In the genomic region with DNA sequence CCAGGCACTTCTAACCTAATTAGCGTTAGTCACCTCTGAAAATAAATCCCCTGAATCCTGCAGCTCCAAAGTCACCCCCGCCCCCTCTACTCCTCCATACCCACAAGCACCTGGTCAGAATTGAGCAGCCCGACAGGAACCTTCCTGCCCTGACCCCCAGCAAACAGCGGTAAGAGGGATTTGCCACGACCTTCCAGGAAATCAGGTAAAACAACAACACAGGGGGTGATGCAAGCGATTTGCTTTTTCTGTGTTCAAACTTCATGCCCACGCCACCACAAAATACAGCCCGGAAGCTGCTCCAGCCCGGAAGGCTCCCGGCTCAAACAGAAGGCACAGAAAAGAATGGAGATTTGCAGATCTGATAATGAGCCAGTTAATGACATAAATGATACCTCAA, we compare ENCODE assay signal across 12 cellular contexts.
DNase-seq lines count a peak whose midpoint lies in the region; ATAC-seq and TF ChIP-seq lines count a peak whose summit lies in the region.
"Had no signal": no experiment of that assay in that cellular context is flagged by ENCODE, and none has a peak within 500 bp of the region (broad histone marks: within the 10 kb centered on the region; RNA-seq: fewer than 3 reads in every experiment).

No MANE protein-coding gene starts in this region.

- DNase-seq in HFFc6 (no peak), NCI-H526 (lab: John Stamatoyannopoulos, UW) (peak; percentile 55 to 59), epithelial cell of proximal tubule (ENCODE audit: low read depth) (no peak), trophoblast cell (no peak), COR-L47 (lab: John Stamatoyannopoulos, UW) (no peak)
- DNase-seq in T-helper 2 cell treated with Interferon-gamma antibody and Interleukin-4, amounts not matched to agents 5 μg/mL and 100 μg/mL, for 36 hours (ENCODE audit: low spot score), result no peak
- DNase-seq: activated T-cell treated with anti-CD3 and anti-CD28 coated beads, Interleukin-2, amount 50 U/mL, for 24 hours; CD8-positive, alpha-beta memory T cell; naive thymus-derived CD8-positive, alpha-beta T cell had no signal

- peaks cover 5% of the 10 kb centered on the region for H3K27me3 Mint-ChIP-seq in HFFc6 (ENCODE audit: insufficient read depth)
- peaks cover 2% of the 10 kb centered on the region for H3K27me3 Mint-ChIP-seq in T-helper 2 cell treated with Interferon-gamma antibody and Interleukin-4, amounts not matched to agents 5 μg/mL and 100 μg/mL, for 36 hours (ENCODE audit: low read depth)

- H3K18ac ChIP-seq in trophoblast cell (ENCODE audit: low read length), result no peak overlapping the region

- no peak overlapping the region for H3K23ac ChIP-seq in trophoblast cell (ENCODE audit: low read length)

- peak overlapping the region; percentile 32 for H3K4me3 ChIP-seq in epithelial cell of proximal tubule (ENCODE audit: low read depth, low read length)
- no peak overlapping the region for H3K4me3 ChIP-seq in trophoblast cell (ENCODE audit: low read depth, low read length)
- H3K4me3 ChIP-seq: ascending aorta had no signal

- H3K4me1 Mint-ChIP-seq in HFFc6 (ENCODE audit: low read depth), result peaks cover 12% of the 10 kb centered on the region; the same call in 1 of the 2 replicates
- no peaks in the 10 kb centered on the region for H3K4me1 Mint-ChIP-seq in T-helper 2 cell treated with Interferon-gamma antibody and Interleukin-4, amounts not matched to agents 5 μg/mL and 100 μg/mL, for 36 hours (ENCODE audit: low read depth)
- H3K4me1 Mint-ChIP-seq: CD8-positive, alpha-beta memory T cell; naive thymus-derived CD8-positive, alpha-beta T cell had no signal

- H2BK120ac ChIP-seq in trophoblast cell (ENCODE audit: insufficient read depth, low read length, poor library complexity), result no peak overlapping the region

- no peaks in the 10 kb centered on the region for H3K9me3 ChIP-seq in trophoblast cell (ENCODE audit: insufficient read depth, low read depth, low read length)
- H3K9me3 ChIP-seq: ascending aorta had no signal

- H2BK12ac ChIP-seq in trophoblast cell (ENCODE audit: low read length), result no peak overlapping the region

- peak overlapping the region; percentile 16 for H3K4me2 ChIP-seq in trophoblast cell (ENCODE audit: low read length)

- no peak overlapping the region for H3K14ac ChIP-seq in trophoblast cell (ENCODE audit: low read length)

- H3K79me1 ChIP-seq in trophoblast cell (ENCODE audit: low read length), result no peaks in the 10 kb centered on the region

- H3K9ac ChIP-seq in trophoblast cell (ENCODE audit: low read length), result no peak overlapping the region

- H4K8ac ChIP-seq in trophoblast cell (ENCODE audit: low read depth, low read length), result no peak overlapping the region

- H3K27ac ChIP-seq in trophoblast cell (ENCODE audit: low read depth, low read length), result no peak overlapping the region
- H3K27ac ChIP-seq: ascending aorta had no signal

- WGBS in trophoblast cell (ENCODE audit: extremely low coverage, insufficient coverage, insufficient read length), result no CpG with 5 or more reads among the region's 10 CpGs

- H3K4me1 ChIP-seq in trophoblast cell (ENCODE audit: control insufficient read depth in 1 of 2, insufficient read depth in 2 of 2, low read length in 2 of 2), result peaks cover 0 to 3% of the 10 kb centered on the region in 2 experiments
- H3K4me1 ChIP-seq: ascending aorta had no signal

- H3K9me3 Mint-ChIP-seq in HFFc6, result no peaks in the 10 kb centered on the region
- no peaks in the 10 kb centered on the region for H3K9me3 Mint-ChIP-seq in T-helper 2 cell treated with Interferon-gamma antibody and Interleukin-4, amounts not matched to agents 5 μg/mL and 100 μg/mL, for 36 hours
- H3K9me3 Mint-ChIP-seq: activated T-cell treated with anti-CD3 and anti-CD28 coated beads, Interleukin-2, amount 50 U/mL, for 24 hours had no signal

- no peaks in the 10 kb centered on the region for H3K36me3 ChIP-seq in trophoblast cell (ENCODE audit: control insufficient read depth in 1 of 2, insufficient read depth in 2 of 2, low read length in 2 of 2)
- H3K36me3 ChIP-seq: ascending aorta had no signal

- no peak overlapping the region for H2AK5ac ChIP-seq in trophoblast cell (ENCODE audit: low read length)

- H4K12ac ChIP-seq in trophoblast cell (ENCODE audit: low read depth, low read length), result no peak overlapping the region

- no peaks in the 10 kb centered on the region for H3K79me2 ChIP-seq in trophoblast cell (ENCODE audit: control insufficient read depth, insufficient read depth, low read length, poor library complexity)

- peak overlapping the region; percentile 65; the same call in 1 of the 2 replicates for H3K4me3 Mint-ChIP-seq in HFFc6
- H3K4me3 Mint-ChIP-seq in T-helper 2 cell treated with Interferon-gamma antibody and Interleukin-4, amounts not matched to agents 5 μg/mL and 100 μg/mL, for 36 hours, result no peak overlapping the region
- H3K4me3 Mint-ChIP-seq: activated T-cell treated with anti-CD3 and anti-CD28 coated beads, Interleukin-2, amount 50 U/mL, for 24 hours; naive thymus-derived CD8-positive, alpha-beta T cell had no signal

- no peaks in the 10 kb centered on the region for H3K36me3 Mint-ChIP-seq in HFFc6 (ENCODE audit: low read depth)
- no peaks in the 10 kb centered on the region for H3K36me3 Mint-ChIP-seq in T-helper 2 cell treated with Interferon-gamma antibody and Interleukin-4, amounts not matched to agents 5 μg/mL and 100 μg/mL, for 36 hours (ENCODE audit: low read depth)
- H3K36me3 Mint-ChIP-seq: CD8-positive, alpha-beta memory T cell; naive thymus-derived CD8-positive, alpha-beta T cell had no signal

- no peak overlapping the region for H3K27ac Mint-ChIP-seq in HFFc6
- H3K27ac Mint-ChIP-seq in T-helper 2 cell treated with Interferon-gamma antibody and Interleukin-4, amounts not matched to agents 5 μg/mL and 100 μg/mL, for 36 hours, result no peak overlapping the region
- H3K27ac Mint-ChIP-seq: activated T-cell treated with anti-CD3 and anti-CD28 coated beads, Interleukin-2, amount 50 U/mL, for 24 hours; CD8-positive, alpha-beta memory T cell; naive thymus-derived CD8-positive, alpha-beta T cell had no signal

- ATAC-seq in HG02981 (IDR thresholded peaks at IDR 0.05; ENCODE audit: unreplicated experiment), result no peak
- ATAC-seq: naive thymus-derived CD8-positive, alpha-beta T cell; Panc1 had no signal

- no peak overlapping the region for H2AFZ ChIP-seq in trophoblast cell (ENCODE audit: insufficient read depth, low read length, poor library complexity)

- H2BK5ac ChIP-seq in trophoblast cell (ENCODE audit: low read depth, low read length, poor library complexity), result no peak overlapping the region

- H3K27me3 ChIP-seq in trophoblast cell (ENCODE audit: insufficient read depth, low read length), result no peaks in the 10 kb centered on the region
- H3K27me3 ChIP-seq: ascending aorta had no signal

- H3K4ac ChIP-seq in trophoblast cell (ENCODE audit: low read depth, low read length), result no peak overlapping the region

- no peak for TF ChIP-seq CTCF in HFFc6 (IDR thresholded peaks at IDR 0.05)
- TF ChIP-seq CTCF in epithelial cell of proximal tubule (conservative IDR thresholded peaks at IDR 0.05; ENCODE audit: low read depth, low read length), result no peak

- H4K91ac ChIP-seq in trophoblast cell (ENCODE audit: low read depth, low read length), result no peak overlapping the region

Comparison
In these comparisons a context has a peak if more than half of its experiments do, and no peak if none do; other contexts are left out.
1. DNase-seq: peak in NCI-H526 (2 of 2); none in HFFc6 (single experiment), epithelial cell of proximal tubule (single experiment), trophoblast cell (0 of 2), T-helper 2 cell treated with Interferon-gamma antibody and Interleukin-4, amounts not matched to agents 5 μg/mL and 100 μg/mL, for 36 hours (single experiment) and COR-L47 (single experiment).